Comparison of ENCODE assay signal across 26 cellular contexts in the genomic region with DNA sequence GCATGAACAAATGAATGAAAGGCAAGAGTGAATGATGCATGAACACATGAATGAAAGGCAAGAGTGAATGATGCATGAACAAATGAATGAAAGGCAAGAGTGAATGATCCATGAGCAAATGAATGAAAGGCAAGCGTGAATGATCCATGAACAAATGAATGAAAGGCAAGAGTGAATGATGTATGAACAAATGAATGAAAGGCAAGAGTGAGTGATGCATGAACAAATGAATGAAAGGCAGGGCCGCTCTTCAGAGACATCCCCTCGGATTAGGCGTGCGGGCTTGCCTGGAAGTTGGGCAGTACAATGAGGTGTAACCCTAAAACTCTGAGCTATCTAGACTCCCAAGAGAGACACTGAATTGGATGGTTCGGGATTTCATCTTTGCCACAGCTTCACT. TPM values are rescaled to one million over a fixed set of nuclear protein-coding genes. Genes with fewer than 3 reads are reported as not detected.
DNase-seq lines count a peak whose midpoint lies in the region; ATAC-seq and TF ChIP-seq lines count a peak whose summit lies in the region.
"Had no signal": no experiment of that assay in that cellular context is flagged by ENCODE, and none has a peak within 500 bp of the region (broad histone marks: within the 10 kb centered on the region; RNA-seq: fewer than 3 reads in every experiment).

No MANE protein-coding gene starts in this region.

- no peak for DNase-seq in activated naive CD8-positive, alpha-beta T cell treated with anti-CD3 and anti-CD28 coated beads, Interleukin-2, amount 50 U/mL, for 24 hours
- DNase-seq in SK-N-MC (ENCODE audit: low read depth, low spot score) (no peak), hepatocyte (ENCODE audit: low spot score) (no peak), trophoblast cell (no peak), H7 (no peak)
- DNase-seq: activated CD4-positive, alpha-beta memory T cell treated with anti-CD3 and anti-CD28 coated beads for 36 hours; activated CD8-positive, alpha-beta memory T cell treated with anti-CD3 and anti-CD28 coated beads, Interleukin-2, amount 50 U/mL, for 48 hours; activated effector memory CD4-positive, alpha-beta T cell treated with Interleukin-2 at 50 U/mL for 16 hours; activated naive CD8-positive, alpha-beta T cell treated with anti-CD3 and anti-CD28 coated beads, Interleukin-2, amount 10 ng/mL, durations not matched to agents 7 days and 5 days; cerebellar nuclear complex; kidney glomerular epithelial cell; lower lobe of right lung; MG63; NCI-H1417; PC-3; SHP77; substantia nigra had no signal

- WGBS in hepatocyte (ENCODE audit: low lambda C conversion rate, missing lambda C conversion rate), result over 99% methylated on average over 6 of the region's 6 CpGs
- WGBS in trophoblast cell (ENCODE audit: extremely low coverage, insufficient coverage, insufficient read length), result no CpG with 5 or more reads among the region's 6 CpGs

- no peaks in the 10 kb centered on the region for H3K9me2 ChIP-seq in hepatocyte (replicated peaks; ENCODE audit: insufficient read depth)

- no peak overlapping the region for H2BK12ac ChIP-seq in trophoblast cell (ENCODE audit: low read length)

- H3K23ac ChIP-seq in trophoblast cell (ENCODE audit: low read length), result no peak overlapping the region

- peaks cover 12% of the 10 kb centered on the region for H3K79me1 ChIP-seq in trophoblast cell (ENCODE audit: low read length)

- no peak overlapping the region for H4K91ac ChIP-seq in trophoblast cell (ENCODE audit: low read depth, low read length)

- H2AK5ac ChIP-seq in trophoblast cell (ENCODE audit: low read length), result no peak overlapping the region

- no peak overlapping the region for H2BK5ac ChIP-seq in trophoblast cell (ENCODE audit: low read depth, low read length, poor library complexity)

- H3K9me3 ChIP-seq in SK-N-MC (ENCODE audit: low read depth, low read length) (no peaks in the 10 kb centered on the region), hepatocyte (ENCODE audit: low read depth) (no peaks in the 10 kb centered on the region), trophoblast cell (ENCODE audit: insufficient read depth, low read depth, low read length) (peaks cover 7% of the 10 kb centered on the region)
- H3K9me3 ChIP-seq: lower lobe of right lung, MG63, sigmoid colon had no signal

- peaks cover 2% of the 10 kb centered on the region for H3K36me3 Mint-ChIP-seq in activated naive CD8-positive, alpha-beta T cell
- H3K36me3 Mint-ChIP-seq in activated naive CD8-positive, alpha-beta T cell treated with anti-CD3 and anti-CD28 coated beads, Interleukin-2, amount 50 U/mL, for 24 hours (ENCODE audit: low read depth), result no peaks in the 10 kb centered on the region
- H3K36me3 Mint-ChIP-seq: activated CD4-positive, alpha-beta memory T cell treated with anti-CD3 and anti-CD28 coated beads for 36 hours had no signal

- H3K9ac ChIP-seq in SK-N-MC (ENCODE audit: insufficient read length) (no peak overlapping the region), trophoblast cell (ENCODE audit: low read length) (no peak overlapping the region)

- peaks cover 18% of the 10 kb centered on the region for H3K4me1 ChIP-seq in hepatocyte (ENCODE audit: insufficient read depth)
- H3K4me1 ChIP-seq in trophoblast cell (ENCODE audit: control insufficient read depth in 1 of 2, insufficient read depth in 2 of 2, low read length in 2 of 2), result peaks cover 21 to 25% of the 10 kb centered on the region in 2 experiments

- H3K14ac ChIP-seq in trophoblast cell (ENCODE audit: low read length), result no peak overlapping the region

- H4K12ac ChIP-seq in trophoblast cell (ENCODE audit: low read depth, low read length), result no peak overlapping the region

- no peak overlapping the region for H3K27ac Mint-ChIP-seq in activated naive CD8-positive, alpha-beta T cell
- H3K27ac Mint-ChIP-seq in activated naive CD8-positive, alpha-beta T cell treated with anti-CD3 and anti-CD28 coated beads, Interleukin-2, amount 50 U/mL, for 24 hours, result no peak overlapping the region
- H3K27ac Mint-ChIP-seq: activated CD4-positive, alpha-beta memory T cell treated with anti-CD3 and anti-CD28 coated beads for 36 hours; activated naive CD8-positive, alpha-beta T cell treated with anti-CD3 and anti-CD28 coated beads, Interleukin-2, amount 10 ng/mL, durations not matched to agents 7 days and 5 days; B cell had no signal

- H4K20me1 ChIP-seq in hepatocyte (ENCODE audit: insufficient read depth, poor library complexity, severe bottlenecking), result peaks cover 69% of the 10 kb centered on the region

- H3K4ac ChIP-seq in trophoblast cell (ENCODE audit: low read depth, low read length), result peak overlapping the region; percentile 68

- no peak for TF ChIP-seq CTCF in hepatocyte (IDR thresholded peaks at IDR 0.05; ENCODE audit: poor library complexity)

- H3K79me2 ChIP-seq in hepatocyte, result peaks cover 85% of the 10 kb centered on the region
- peaks cover 47% of the 10 kb centered on the region for H3K79me2 ChIP-seq in trophoblast cell (ENCODE audit: control insufficient read depth, insufficient read depth, low read length, poor library complexity)

- no peaks in the 10 kb centered on the region for H3K27me3 Mint-ChIP-seq in activated naive CD8-positive, alpha-beta T cell
- no peaks in the 10 kb centered on the region for H3K27me3 Mint-ChIP-seq in activated naive CD8-positive, alpha-beta T cell treated with anti-CD3 and anti-CD28 coated beads, Interleukin-2, amount 50 U/mL, for 24 hours
- H3K27me3 Mint-ChIP-seq: activated CD4-positive, alpha-beta memory T cell treated with anti-CD3 and anti-CD28 coated beads for 36 hours; activated naive CD8-positive, alpha-beta T cell treated with anti-CD3 and anti-CD28 coated beads, Interleukin-2, amount 10 ng/mL, durations not matched to agents 7 days and 5 days; B cell; IgD-negative memory B cell had no signal

- H3K27me3 ChIP-seq in hepatocyte, result no peaks in the 10 kb centered on the region
- H3K27me3 ChIP-seq in trophoblast cell (ENCODE audit: insufficient read depth, low read length), result no peaks in the 10 kb centered on the region
- H3K27me3 ChIP-seq in H7 (ENCODE audit: control insufficient read depth, insufficient read depth, low read length), result no peaks in the 10 kb centered on the region
- H3K27me3 ChIP-seq: MG63, sigmoid colon had no signal

- H3K4me3 ChIP-seq in SK-N-MC, result no peak overlapping the region
- H3K4me3 ChIP-seq in hepatocyte, result no peak overlapping the region
- H3K4me3 ChIP-seq in trophoblast cell (ENCODE audit: low read depth, low read length), result no peak overlapping the region
- H3K4me3 ChIP-seq in H7 (ENCODE audit: insufficient read depth, low read depth, low read length), result no peak overlapping the region
- H3K4me3 ChIP-seq: lower lobe of right lung, MG63, sigmoid colon had no signal

- H3K27ac ChIP-seq in SK-N-MC (peak overlapping the region; percentile 60; the same call in 1 of the 2 replicates), hepatocyte (no peak overlapping the region), trophoblast cell (ENCODE audit: low read depth, low read length) (no peak overlapping the region)
- H3K27ac ChIP-seq: epithelial cell of prostate, lower lobe of right lung, sigmoid colon had no signal

- H2BK120ac ChIP-seq in trophoblast cell (ENCODE audit: insufficient read depth, low read length, poor library complexity), result no peak overlapping the region

- H3K4me3 Mint-ChIP-seq in activated naive CD8-positive, alpha-beta T cell, result peak overlapping the region; percentile 12
- H3K4me3 Mint-ChIP-seq in activated naive CD8-positive, alpha-beta T cell treated with anti-CD3 and anti-CD28 coated beads, Interleukin-2, amount 50 U/mL, for 24 hours, result no peak overlapping the region
- H3K4me3 Mint-ChIP-seq: activated CD4-positive, alpha-beta memory T cell treated with anti-CD3 and anti-CD28 coated beads for 36 hours; activated naive CD8-positive, alpha-beta T cell treated with anti-CD3 and anti-CD28 coated beads, Interleukin-2, amount 10 ng/mL, durations not matched to agents 7 days and 5 days had no signal

- H4K8ac ChIP-seq in trophoblast cell (ENCODE audit: low read depth, low read length), result no peak overlapping the region

- H3K9me3 Mint-ChIP-seq in activated naive CD8-positive, alpha-beta T cell (ENCODE audit: low read depth), result no peaks in the 10 kb centered on the region
- H3K9me3 Mint-ChIP-seq in activated naive CD8-positive, alpha-beta T cell treated with anti-CD3 and anti-CD28 coated beads, Interleukin-2, amount 50 U/mL, for 24 hours, result no peaks in the 10 kb centered on the region
- H3K9me3 Mint-ChIP-seq: activated CD4-positive, alpha-beta memory T cell treated with anti-CD3 and anti-CD28 coated beads for 36 hours; activated naive CD8-positive, alpha-beta T cell treated with anti-CD3 and anti-CD28 coated beads, Interleukin-2, amount 10 ng/mL, durations not matched to agents 7 days and 5 days; IgD-negative memory B cell had no signal

- peaks cover 25% of the 10 kb centered on the region for H3K4me1 Mint-ChIP-seq in activated naive CD8-positive, alpha-beta T cell (ENCODE audit: low read depth)
- peaks cover 19% of the 10 kb centered on the region for H3K4me1 Mint-ChIP-seq in activated naive CD8-positive, alpha-beta T cell treated with anti-CD3 and anti-CD28 coated beads, Interleukin-2, amount 50 U/mL, for 24 hours

- H3K36me3 ChIP-seq in SK-N-MC (ENCODE audit: insufficient read depth, low read length) (peaks cover 42% of the 10 kb centered on the region), hepatocyte (replicated peaks; ENCODE audit: insufficient read depth, low read depth) (no peaks in the 10 kb centered on the region), trophoblast cell (ENCODE audit: control insufficient read depth in 1 of 2, insufficient read depth in 2 of 2, low read length in 2 of 2) (peaks cover 25 to 27% of the 10 kb centered on the region in 2 experiments), H7 (replicated peaks; ENCODE audit: control insufficient read depth, insufficient read depth, low read length) (no peaks in the 10 kb centered on the region; the same call in 1 of the 2 replicates)
- H3K36me3 ChIP-seq: MG63 had no signal

- H2AFZ ChIP-seq in hepatocyte (no peak overlapping the region), trophoblast cell (ENCODE audit: insufficient read depth, low read length, poor library complexity) (no peak overlapping the region)

- H3K4me2 ChIP-seq in hepatocyte (peak overlapping the region; percentile 96), trophoblast cell (ENCODE audit: low read length) (no peak overlapping the region)

- no peak for ATAC-seq in activated naive CD8-positive, alpha-beta T cell treated with anti-CD3 and anti-CD28 coated beads, Interleukin-2, amount 50 U/mL, for 24 hours
- ATAC-seq in GM21381 (IDR thresholded peaks at IDR 0.05; ENCODE audit: unreplicated experiment), result no peak
- no peak for ATAC-seq in HG03565 (IDR thresholded peaks at IDR 0.05; ENCODE audit: unreplicated experiment)
- ATAC-seq: activated CD4-positive, CD25-positive, alpha-beta regulatory T cell treated with anti-CD3 and anti-CD28 coated beads, Interleukin-2, amount 50 U/mL, for 24 hours; lower lobe of right lung; PC-3 had no signal

- no peak overlapping the region for H3K18ac ChIP-seq in trophoblast cell (ENCODE audit: low read length)

RNA-seq across cellular contexts. Expression of a gene that starts 3.7 kb away (rescaled TPM):
- total RNA-seq in hepatocyte, result 43.5 and 43.9 TPM in 2 replicates
- polyA plus RNA-seq in hepatocyte, result 21.5 and 21.8 TPM in 2 replicates
- 63.6 and 66.1 TPM in 2 replicates for polyA plus RNA-seq in trophoblast cell (2013)
- total RNA-seq in H7 (2014; rRNA removed; shearing (Covaris generic)), result 53.6 and 57.9 TPM in 2 replicates

RNA-seq across cellular contexts. Expression of a gene that starts 20.4 kb away (rescaled TPM):
- total RNA-seq in hepatocyte, result 8.5 and 12.2 TPM in 2 replicates
- polyA plus RNA-seq in hepatocyte, result 12.8 and 19.8 TPM in 2 replicates
- 1.8 and 2.1 TPM in 2 replicates for polyA plus RNA-seq in trophoblast cell (2013)
- total RNA-seq in H7 (2014; rRNA removed; shearing (Covaris generic)), result 2.0 and 4.1 TPM in 2 replicates
- total RNA-seq: NCI-H460, PC-3 had no signal

RNA-seq across cellular contexts. Expression of a gene that starts 35.0 kb away (rescaled TPM):
- total RNA-seq in hepatocyte, result 8.9 and 12.6 TPM in 2 replicates
- 25.1 and 33.7 TPM in 2 replicates for polyA plus RNA-seq in hepatocyte
- polyA plus RNA-seq in trophoblast cell (2013), result 5.2 and 5.5 TPM in 2 replicates
- total RNA-seq in H7 (2014; rRNA removed; shearing (Covaris generic)), result 12.6 and 18.2 TPM in 2 replicates

RNA-seq across cellular contexts. Expression of a gene that starts 35.3 kb away (rescaled TPM):
- total RNA-seq in hepatocyte, result 83.8 and 143 TPM in 2 replicates
- 641 and 669 TPM in 2 replicates for polyA plus RNA-seq in hepatocyte
- polyA plus RNA-seq in trophoblast cell (2013), result 783 and 790 TPM in 2 replicates
- 410 and 452 TPM in 2 replicates for total RNA-seq in H7 (2014; rRNA removed; shearing (Covaris generic))
